Comparison of ENCODE assay signal across 1 cellular context in the genomic region with DNA sequence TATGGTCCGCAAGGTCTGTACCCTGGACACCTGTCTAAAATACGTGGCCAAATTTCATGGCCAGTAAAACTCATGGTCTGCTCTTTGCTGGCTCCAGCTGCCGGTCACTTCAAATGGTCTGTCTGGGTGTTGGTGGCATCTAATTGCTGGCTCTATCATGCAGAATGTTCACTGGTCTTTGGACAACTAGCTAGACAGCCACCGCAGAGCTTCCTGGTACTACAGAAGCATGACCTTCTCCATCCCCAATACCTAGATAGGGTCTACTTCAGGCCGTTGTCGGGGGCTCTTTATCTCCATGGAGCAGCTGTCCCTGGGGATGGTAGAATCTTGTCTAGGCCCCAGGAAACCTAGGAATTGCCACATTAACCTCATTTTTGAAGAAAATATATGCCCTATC.
TF ChIP-seq lines count a peak whose summit lies in the region.

No MANE protein-coding gene starts in this region.

TF ChIP-seq in GM23338, 12 proteins besides CTCF, POLR2A, EP300 and RAD21 (continued from another document):
- TF ChIP-seq, protein P1, sequence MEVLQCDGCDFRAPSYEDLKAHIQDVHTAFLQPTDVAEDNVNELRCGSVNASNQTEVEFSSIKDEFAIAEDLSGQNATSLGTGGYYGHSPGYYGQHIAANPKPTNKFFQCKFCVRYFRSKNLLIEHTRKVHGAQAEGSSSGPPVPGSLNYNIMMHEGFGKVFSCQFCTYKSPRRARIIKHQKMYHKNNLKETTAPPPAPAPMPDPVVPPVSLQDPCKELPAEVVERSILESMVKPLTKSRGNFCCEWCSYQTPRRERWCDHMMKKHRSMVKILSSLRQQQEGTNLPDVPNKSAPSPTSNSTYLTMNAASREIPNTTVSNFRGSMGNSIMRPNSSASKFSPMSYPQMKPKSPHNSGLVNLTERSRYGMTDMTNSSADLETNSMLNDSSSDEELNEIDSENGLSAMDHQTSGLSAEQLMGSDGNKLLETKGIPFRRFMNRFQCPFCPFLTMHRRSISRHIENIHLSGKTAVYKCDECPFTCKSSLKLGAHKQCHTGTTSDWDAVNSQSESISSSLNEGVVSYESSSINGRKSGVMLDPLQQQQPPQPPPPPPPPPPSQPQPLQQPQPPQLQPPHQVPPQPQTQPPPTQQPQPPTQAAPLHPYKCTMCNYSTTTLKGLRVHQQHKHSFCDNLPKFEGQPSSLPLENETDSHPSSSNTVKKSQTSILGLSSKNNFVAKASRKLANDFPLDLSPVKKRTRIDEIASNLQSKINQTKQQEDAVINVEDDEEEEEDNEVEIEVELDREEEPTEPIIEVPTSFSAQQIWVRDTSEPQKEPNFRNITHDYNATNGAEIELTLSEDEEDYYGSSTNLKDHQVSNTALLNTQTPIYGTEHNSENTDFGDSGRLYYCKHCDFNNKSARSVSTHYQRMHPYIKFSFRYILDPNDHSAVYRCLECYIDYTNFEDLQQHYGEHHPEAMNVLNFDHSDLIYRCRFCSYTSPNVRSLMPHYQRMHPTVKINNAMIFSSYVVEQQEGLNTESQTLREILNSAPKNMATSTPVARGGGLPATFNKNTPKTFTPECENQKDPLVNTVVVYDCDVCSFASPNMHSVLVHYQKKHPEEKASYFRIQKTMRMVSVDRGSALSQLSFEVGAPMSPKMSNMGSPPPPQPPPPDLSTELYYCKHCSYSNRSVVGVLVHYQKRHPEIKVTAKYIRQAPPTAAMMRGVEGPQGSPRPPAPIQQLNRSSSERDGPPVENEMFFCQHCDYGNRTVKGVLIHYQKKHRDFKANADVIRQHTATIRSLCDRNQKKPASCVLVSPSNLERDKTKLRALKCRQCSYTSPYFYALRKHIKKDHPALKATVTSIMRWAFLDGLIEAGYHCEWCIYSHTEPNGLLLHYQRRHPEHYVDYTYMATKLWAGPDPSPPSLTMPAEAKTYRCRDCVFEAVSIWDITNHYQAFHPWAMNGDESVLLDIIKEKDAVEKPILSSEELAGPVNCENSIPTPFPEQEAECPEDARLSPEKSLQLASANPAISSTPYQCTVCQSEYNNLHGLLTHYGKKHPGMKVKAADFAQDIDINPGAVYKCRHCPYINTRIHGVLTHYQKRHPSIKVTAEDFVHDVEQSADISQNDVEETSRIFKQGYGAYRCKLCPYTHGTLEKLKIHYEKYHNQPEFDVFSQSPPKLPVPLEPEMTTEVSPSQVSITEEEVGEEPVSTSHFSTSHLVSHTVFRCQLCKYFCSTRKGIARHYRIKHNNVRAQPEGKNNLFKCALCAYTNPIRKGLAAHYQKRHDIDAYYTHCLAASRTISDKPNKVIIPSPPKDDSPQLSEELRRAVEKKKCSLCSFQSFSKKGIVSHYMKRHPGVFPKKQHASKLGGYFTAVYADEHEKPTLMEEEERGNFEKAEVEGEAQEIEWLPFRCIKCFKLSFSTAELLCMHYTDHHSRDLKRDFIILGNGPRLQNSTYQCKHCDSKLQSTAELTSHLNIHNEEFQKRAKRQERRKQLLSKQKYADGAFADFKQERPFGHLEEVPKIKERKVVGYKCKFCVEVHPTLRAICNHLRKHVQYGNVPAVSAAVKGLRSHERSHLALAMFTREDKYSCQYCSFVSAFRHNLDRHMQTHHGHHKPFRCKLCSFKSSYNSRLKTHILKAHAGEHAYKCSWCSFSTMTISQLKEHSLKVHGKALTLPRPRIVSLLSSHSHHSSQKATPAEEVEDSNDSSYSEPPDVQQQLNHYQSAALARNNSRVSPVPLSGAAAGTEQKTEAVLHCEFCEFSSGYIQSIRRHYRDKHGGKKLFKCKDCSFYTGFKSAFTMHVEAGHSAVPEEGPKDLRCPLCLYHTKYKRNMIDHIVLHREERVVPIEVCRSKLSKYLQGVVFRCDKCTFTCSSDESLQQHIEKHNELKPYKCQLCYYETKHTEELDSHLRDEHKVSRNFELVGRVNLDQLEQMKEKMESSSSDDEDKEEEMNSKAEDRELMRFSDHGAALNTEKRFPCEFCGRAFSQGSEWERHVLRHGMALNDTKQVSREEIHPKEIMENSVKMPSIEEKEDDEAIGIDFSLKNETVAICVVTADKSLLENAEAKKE (CRISPR knock-in tag; IDR thresholded peaks at IDR 0.05), result no peak
TF ChIP-seq in GM23338: peak in this region for 0.
